Comparison of ENCODE assay signal across 14 cellular contexts in genomic region chr3:153835540-153835939, GRCh38.
DNase-seq lines count a peak whose midpoint lies in the region; ATAC-seq and TF ChIP-seq lines count a peak whose summit lies in the region.
"Had no signal": no experiment of that assay in that cellular context is flagged by ENCODE, and none has a peak within 500 bp of the region (broad histone marks: within the 10 kb centered on the region; RNA-seq: fewer than 3 reads in every experiment).

No MANE protein-coding gene starts in this region.

- H3K4me3 Mint-ChIP-seq in T-helper 17 cell (no peak overlapping the region), T-cell (no peak overlapping the region)
- H3K4me3 Mint-ChIP-seq: activated CD4-positive, alpha-beta T cell treated with anti-CD3 and anti-CD28 coated beads, Interleukin-2, amount 10 ng/mL, durations not matched to agents 24 days and 14 days; natural killer cell treated with Interleukin-12 subunit alpha and Interleukin-12 subunit beta and Interleukin-15 and Interleukin-18, amount 100 ng/mL, for 72 hours had no signal

- CTCF ChIA-PET in OCI-LY7 (lab: Charles Lee; ENCODE audit: unreplicated experiment) = no interaction called here
- CTCF ChIA-PET in T-cell (lab: Charles Lee) = interaction anchor here in 1 of 2 donors (1.3 kb wide), 1 partner anchor 55 kb away, joined by 3 read pairs; no protein-coding TSS in a partner anchor

- H3K4me1 ChIP-seq in OCI-LY7 (ENCODE audit: insufficient read depth, low read length, poor library complexity, severe bottlenecking) = no peaks in the 10 kb centered on the region
- H3K4me1 ChIP-seq: gastrocnemius medialis had no signal

- H3K27ac ChIP-seq in OCI-LY7 (ENCODE audit: low read depth, low read length, poor library complexity, severe bottlenecking) = no peak overlapping the region
- H3K27ac ChIP-seq: gastrocnemius medialis had no signal

- no peaks in the 10 kb centered on the region for H3K9me3 Mint-ChIP-seq in T-cell
- H3K9me3 Mint-ChIP-seq: activated CD4-positive, alpha-beta T cell treated with anti-CD3 and anti-CD28 coated beads, Interleukin-2, amount 10 ng/mL, durations not matched to agents 24 days and 14 days; natural killer cell treated with Interleukin-12 subunit alpha and Interleukin-12 subunit beta and Interleukin-15 and Interleukin-18, amount 100 ng/mL, for 72 hours had no signal

- H2AFZ ChIP-seq in OCI-LY7 (ENCODE audit: low read length) = no peak overlapping the region

- H3K27me3 Mint-ChIP-seq in T-helper 17 cell = peaks cover 5% of the 10 kb centered on the region
- peaks cover 3 to 6% of the 10 kb centered on the region in 2 donors for H3K27me3 Mint-ChIP-seq in T-cell

- H3K27ac Mint-ChIP-seq in T-helper 17 cell = no peak overlapping the region
- H3K27ac Mint-ChIP-seq in T-cell = no peak overlapping the region
- H3K27ac Mint-ChIP-seq: activated CD4-positive, alpha-beta T cell treated with anti-CD3 and anti-CD28 coated beads, Interleukin-2, amount 10 ng/mL, durations not matched to agents 24 days and 14 days; natural killer cell treated with Interleukin-12 subunit alpha and Interleukin-12 subunit beta and Interleukin-15 and Interleukin-18, amount 100 ng/mL, for 72 hours had no signal

- POLR2A ChIA-PET in OCI-LY7 (lab: Charles Lee) = interaction anchor here (1.5 to 1.9 kb wide), 2 partner anchors 10 to 20 kb away, joined by 4 to 5 read pairs; no protein-coding TSS in a partner anchor
- POLR2A ChIA-PET in T-cell (lab: Charles Lee) = interaction anchor here in 1 of 2 donors (0.5 kb wide), 1 partner anchor 794 kb away, joined by 5 read pairs; no protein-coding TSS in a partner anchor

- no peaks in the 10 kb centered on the region for H3K36me3 Mint-ChIP-seq in T-helper 17 cell (ENCODE audit: low read depth)
- no peaks in the 10 kb centered on the region for H3K36me3 Mint-ChIP-seq in T-cell
- H3K36me3 Mint-ChIP-seq: natural killer cell treated with Interleukin-12 subunit alpha and Interleukin-12 subunit beta and Interleukin-15 and Interleukin-18, amount 100 ng/mL, for 72 hours had no signal

- no peaks in the 10 kb centered on the region for H3K79me2 ChIP-seq in OCI-LY7 (ENCODE audit: insufficient read depth, low read depth, low read length)

- H3K4me3 ChIP-seq in OCI-LY7 (ENCODE audit: low read depth, low read length, poor library complexity, severe bottlenecking) = no peak overlapping the region
- H3K4me3 ChIP-seq: gastrocnemius medialis had no signal

- H3K4me2 ChIP-seq in OCI-LY7 (ENCODE audit: low read length) = no peak overlapping the region

- H3K36me3 ChIP-seq in OCI-LY7 (ENCODE audit: insufficient read depth, low read length) = no peaks in the 10 kb centered on the region
- H3K36me3 ChIP-seq: gastrocnemius medialis had no signal

- no peaks in the 10 kb centered on the region for H4K20me1 ChIP-seq in OCI-LY7 (ENCODE audit: insufficient read depth, low read length)

- ATAC-seq in HG02678 (IDR thresholded peaks at IDR 0.05; ENCODE audit: unreplicated experiment) (peak; percentile 70), left cardiac atrium (no peak), T-helper 17 cell (no peak), T-cell (replicated peaks in 1 of 4) (no peak)
- ATAC-seq: gastrocnemius medialis; left colon; natural killer cell treated with Interleukin-12 subunit alpha and Interleukin-12 subunit beta and Interleukin-15 and Interleukin-18, amount 100 ng/mL, for 72 hours had no signal

- H3K4me1 Mint-ChIP-seq in T-helper 17 cell = no peaks in the 10 kb centered on the region
- H3K4me1 Mint-ChIP-seq in T-cell = no peaks in the 10 kb centered on the region
- H3K4me1 Mint-ChIP-seq: activated CD4-positive, alpha-beta T cell treated with anti-CD3 and anti-CD28 coated beads, Interleukin-2, amount 10 ng/mL, durations not matched to agents 24 days and 14 days had no signal

- no TSS peak for BruUV-seq in OCI-LY7 (replicated peaks; lab: Mats Ljungman, UMichigan)

- DNase-seq in DMS53 (lab: John Stamatoyannopoulos, UW) (peak; percentile 6), DMS53 treated with DMSO at 0.1 percent for 48 hours (lab: John Stamatoyannopoulos, UW; ENCODE audit: unreplicated experiment) (no peak), OCI-LY7 (ENCODE audit: low spot score) (no peak), left cardiac atrium (no peak), T-helper 17 cell (no peak), T-cell (no peak)
- DNase-seq in activated effector memory CD4-positive, alpha-beta T cell treated with anti-CD3 and anti-CD28 coated beads, Interleukin-2, amount 50 U/mL, for 16 hours = no peak
- DNase-seq: 8988T; activated CD4-positive, alpha-beta T cell treated with anti-CD3 and anti-CD28 coated beads, Interleukin-2, amount 10 ng/mL, durations not matched to agents 24 days and 14 days; gastrocnemius medialis; left colon; NCI-H2029 treated with DMSO at 0.1 percent for 48 hours had no signal

- intact Hi-C loops in OCI-LY7 (cut with micrococcal nuclease; ENCODE audit: unreplicated experiment) = no loop called here
- intact Hi-C loops in left cardiac atrium (cut with DNase I) = no loop called here

- H3K9me2 ChIP-seq in OCI-LY7 (ENCODE audit: insufficient read depth, low read length) = no peaks in the 10 kb centered on the region

- H3K9me3 ChIP-seq in OCI-LY7 (ENCODE audit: low read length) (no peaks in the 10 kb centered on the region), T-helper 17 cell (ENCODE audit: control insufficient read depth, low read length, poor library complexity, severe bottlenecking) (no peaks in the 10 kb centered on the region)
- H3K9me3 ChIP-seq: gastrocnemius medialis had no signal

- peak; percentile 44 for TF ChIP-seq CTCF in OCI-LY7 (conservative IDR thresholded peaks at IDR 0.05; ENCODE audit: low read length)
